ENCODE assay signal across 21 cellular contexts in the genomic region with DNA sequence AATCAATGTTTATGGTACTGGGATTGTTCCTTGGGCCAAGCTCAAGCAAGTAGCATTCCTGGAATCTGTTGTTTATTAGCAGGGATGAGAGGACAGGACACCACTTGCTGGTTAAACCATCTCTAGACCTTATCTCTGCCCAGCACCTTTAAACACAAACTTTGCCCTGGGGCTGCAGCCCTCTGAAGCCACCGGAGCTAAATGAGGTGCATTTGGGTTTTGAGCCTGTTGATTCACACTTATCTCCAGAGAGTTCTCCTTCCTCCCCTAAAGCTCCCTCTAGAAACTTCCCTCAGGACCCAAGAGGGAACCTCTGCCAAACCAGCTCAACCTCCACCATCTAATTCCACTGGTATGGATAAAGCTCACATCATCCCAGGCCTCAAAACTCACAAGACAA.
"Had no signal": no experiment of that assay in that cellular context is flagged by ENCODE, and none has a peak within 500 bp of the region (broad histone marks: within the 10 kb centered on the region; RNA-seq: fewer than 3 reads in every experiment).

No MANE protein-coding gene starts in this region.

- H3K36me3 Mint-ChIP-seq: mesothelial cell of epicardium; natural killer cell treated with Interleukin-12 subunit alpha and Interleukin-12 subunit beta and Interleukin-15 and Interleukin-18, amount 100 ng/mL, for 72 hours; neural progenitor cell; stimulated activated memory B cell treated with anti-CD40 and anti-IgM and Interleukin-4, amounts not matched to agents 10 μg/mL and 1 μg/mL and 100 μg/mL, for 72 hours had no signal

- H3K9me3 Mint-ChIP-seq: natural killer cell treated with Interleukin-12 subunit alpha and Interleukin-12 subunit beta and Interleukin-15 and Interleukin-18, amount 100 ng/mL, for 72 hours had no signal

- H3K36me3 ChIP-seq: heart left ventricle, neural progenitor cell, pancreas, tibial nerve had no signal

- ATAC-seq: heart left ventricle; pancreas; right cardiac atrium; stimulated activated memory B cell treated with anti-CD40 and anti-IgM and Interleukin-4, amounts not matched to agents 10 μg/mL and 1 μg/mL and 100 μg/mL, for 72 hours had no signal

- H3K9ac ChIP-seq: neural progenitor cell had no signal

- H3K4me3 ChIP-seq: heart left ventricle, neural progenitor cell, pancreas, smooth muscle cell, testis, tibial nerve had no signal

- H2AFZ ChIP-seq: neural progenitor cell had no signal

- H3K4me1 ChIP-seq: neural progenitor cell, pancreas, testis had no signal

- H3K4me3 Mint-ChIP-seq: dendritic cell treated with granulocyte-macrophage colony-stimulating factor and Interleukin-4, amounts not matched to agents 40 ng/mL and 50 ng/mL, for 4 days; mesothelial cell of epicardium; natural killer cell treated with Interleukin-12 subunit alpha and Interleukin-12 subunit beta and Interleukin-15 and Interleukin-18, amount 100 ng/mL, for 72 hours; neural progenitor cell; stimulated activated memory B cell treated with anti-CD40 and anti-IgM and Interleukin-4, amounts not matched to agents 10 μg/mL and 1 μg/mL and 100 μg/mL, for 72 hours; stimulated activated naive CD8-positive, alpha-beta T cell treated with anti-CD3 and anti-CD28 coated beads, Interleukin-15, Interleukin-2, amounts not matched to agents 100 ng/mL and 50 ng/mL, for 24 hours had no signal

- H3K4me1 Mint-ChIP-seq: neural progenitor cell; stimulated activated memory B cell treated with anti-CD40 and anti-IgM and Interleukin-4, amounts not matched to agents 10 μg/mL and 1 μg/mL and 100 μg/mL, for 72 hours had no signal

- H3K27me3 ChIP-seq: heart left ventricle, neural progenitor cell, pancreas, testis, tibial nerve had no signal

- H3K4me2 ChIP-seq: neural progenitor cell, smooth muscle cell had no signal

- H3K27ac ChIP-seq: neural progenitor cell, pancreas, testis, tibial nerve had no signal

- H3K9me3 ChIP-seq: heart left ventricle, pancreas, testis had no signal

- H3K27ac Mint-ChIP-seq: dendritic cell treated with granulocyte-macrophage colony-stimulating factor and Interleukin-4, amounts not matched to agents 40 ng/mL and 50 ng/mL, for 4 days; mesothelial cell of epicardium; neural progenitor cell; progenitor cell of endocrine pancreas; stimulated activated memory B cell treated with anti-CD40 and anti-IgM and Interleukin-4, amounts not matched to agents 10 μg/mL and 1 μg/mL and 100 μg/mL, for 72 hours; stimulated activated naive CD8-positive, alpha-beta T cell treated with anti-CD3 and anti-CD28 coated beads, Interleukin-15, Interleukin-2, amounts not matched to agents 100 ng/mL and 50 ng/mL, for 24 hours had no signal

- DNase-seq: cerebellar nuclear complex; foreskin melanocyte; heart left ventricle; hippocampal formation; kidney glomerular epithelial cell; mammary epithelial cell; nucleus accumbens; pancreas; stimulated activated CD4-positive, alpha-beta T cell treated with anti-CD3 and anti-CD28 coated beads, Interleukin-2, amount 100 ng/mL, for 48 hours; stimulated activated CD8-positive, alpha-beta memory T cell treated with anti-CD3 and anti-CD28 coated beads, Interleukin-4, amount 100 ng/mL, for 48 hours; testis had no signal

- H3K27me3 Mint-ChIP-seq: stimulated activated memory B cell treated with anti-CD40 and anti-IgM and Interleukin-4, amounts not matched to agents 10 μg/mL and 1 μg/mL and 100 μg/mL, for 72 hours; stimulated activated naive CD8-positive, alpha-beta T cell treated with anti-CD3 and anti-CD28 coated beads, Interleukin-15, Interleukin-2, amounts not matched to agents 100 ng/mL and 50 ng/mL, for 24 hours had no signal
